In the genomic region with DNA sequence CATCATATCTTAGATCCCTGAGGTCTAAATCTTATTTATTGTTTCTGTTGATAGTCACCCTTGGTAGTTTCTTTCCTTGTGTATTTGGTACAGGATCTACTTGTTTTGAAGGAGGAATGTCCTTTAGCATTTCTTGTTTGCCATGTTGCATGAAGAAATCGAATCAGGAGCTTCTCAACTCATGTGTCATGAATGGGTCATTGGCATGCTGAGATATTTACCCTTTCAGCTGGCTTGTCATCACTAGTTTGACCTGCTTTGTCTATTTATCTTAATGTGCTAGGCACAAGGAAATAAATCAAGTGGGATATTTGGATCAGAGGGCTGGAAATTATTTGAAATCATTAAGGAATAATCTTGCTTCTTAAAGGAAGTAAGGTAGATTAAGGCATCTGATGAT, we compare ENCODE assay signal across 25 cellular contexts. TPM values are rescaled to one million over a fixed set of nuclear protein-coding genes. Genes with fewer than 3 reads are reported as not detected.
"Had no signal": no experiment of that assay in that cellular context is flagged by ENCODE, and none has a peak within 500 bp of the region (broad histone marks: within the 10 kb centered on the region; RNA-seq: fewer than 3 reads in every experiment).

No MANE protein-coding gene starts in this region.

- FAIRE-seq: frontal cortex, urothelium cell line had no signal

- H3K4me3 Mint-ChIP-seq: T-cell had no signal

- H3K27ac ChIP-seq: left ventricle myocardium inferior, right atrium auricular region, tibial nerve had no signal

- H3K27ac Mint-ChIP-seq: progenitor cell of endocrine pancreas, T-cell had no signal

- H3K4me3 ChIP-seq: left ventricle myocardium inferior, right atrium auricular region, tibial nerve had no signal

- H3K9me3 Mint-ChIP-seq: T-cell had no signal

- ATAC-seq: stimulated activated naive CD8-positive, alpha-beta T cell treated with anti-CD3 and anti-CD28 coated beads, Interleukin-15, Interleukin-2, amounts not matched to agents 100 U/mL and 50 U/mL, for 24 hours; T-cell had no signal

- H3K4me1 ChIP-seq: left ventricle myocardium inferior, right atrium auricular region, tibial nerve had no signal

- H3K9me3 ChIP-seq: left ventricle myocardium inferior, right atrium auricular region, tibial nerve had no signal

- H3K27me3 ChIP-seq: right atrium auricular region, tibial nerve had no signal

- H3K27me3 Mint-ChIP-seq: progenitor cell of endocrine pancreas, T-cell had no signal

- DNase-seq: activated CD4-positive, alpha-beta T cell treated with anti-CD3 and anti-CD28 coated beads, Interleukin-2, amount 50 U/mL, for 1 hour; activated CD4-positive, CD25-positive, alpha-beta regulatory T cell treated with anti-CD3 and anti-CD28 coated beads, Interleukin-2, amount 50 U/mL, for 72 hours; activated CD8-positive, alpha-beta memory T cell treated with anti-CD3 and anti-CD28 coated beads for 24 hours; activated CD8-positive, alpha-beta memory T cell treated with anti-CD3 and anti-CD28 coated beads, Interleukin-2, amount 50 U/mL, for 48 hours; activated effector memory CD4-positive, alpha-beta T cell treated with anti-CD3 and anti-CD28 coated beads, Interleukin-2, amount 50 U/mL, for 16 hours; activated naive CD4-positive, alpha-beta T cell treated with anti-CD3 and anti-CD28 coated beads, Interleukin-2, amount 50 U/mL, for 16 hours; activated T-cell treated with anti-CD3 and anti-CD28 coated beads, Interleukin-2, amount 50 U/mL, for 48 hours; aorta; effector CD4-positive, alpha-beta T cell; hypothalamus; islet precursor cell; left ventricle myocardium inferior; occipital lobe; stimulated activated naive CD8-positive, alpha-beta T cell treated with anti-CD3 and anti-CD28 coated beads, Interleukin-15, Interleukin-2, amounts not matched to agents 100 U/mL and 50 U/mL, for 24 hours; substantia nigra; T-cell had no signal

RNA-seq across cellular contexts. Expression of a gene that starts 32.0 kb away (rescaled TPM):
- total RNA-seq: aorta, cerebellum, fibroblast of lung, frontal cortex, left ventricle myocardium inferior, myocyte, occipital lobe, progenitor cell of endocrine pancreas, right atrium auricular region, skeletal muscle tissue, T-cell, tibial nerve had no signal

RNA-seq across cellular contexts. Expression of a gene that starts 45.9 kb away (rescaled TPM):
- total RNA-seq: aorta, cerebellum, fibroblast of lung, left ventricle myocardium inferior, myocyte, right atrium auricular region, skeletal muscle tissue had no signal

RNA-seq across cellular contexts. Expression of a gene that starts 53.9 kb away (rescaled TPM):
- total RNA-seq: progenitor cell of endocrine pancreas had no signal
